In the genomic region with DNA sequence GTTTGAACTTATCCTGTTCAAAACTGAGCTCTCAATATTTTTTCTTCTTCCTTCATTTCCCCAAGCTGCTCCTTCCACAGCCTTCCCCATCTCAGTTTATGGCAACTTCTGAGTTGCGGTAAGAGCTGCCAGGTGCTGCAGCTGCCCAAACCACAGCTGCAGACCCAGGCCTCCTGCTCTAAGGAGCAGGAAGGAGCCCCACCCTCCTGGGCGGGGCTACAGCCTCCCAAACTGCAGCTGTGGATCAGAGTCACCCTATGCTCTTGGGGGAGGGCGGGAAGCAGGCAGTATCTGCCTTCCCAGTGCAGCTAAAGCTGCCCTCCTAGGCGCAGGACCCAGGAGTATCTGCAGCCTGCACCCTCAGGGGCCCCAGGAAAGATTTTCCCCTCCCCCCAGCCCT, we compare ENCODE assay signal across 18 cellular contexts. TPM values are rescaled to one million over a fixed set of nuclear protein-coding genes. Genes with fewer than 3 reads are reported as not detected.
"Had no signal": no experiment of that assay in that cellular context is flagged by ENCODE, and none has a peak within 500 bp of the region (broad histone marks: within the 10 kb centered on the region; RNA-seq: fewer than 3 reads in every experiment).

No MANE protein-coding gene starts in this region.

- H3K79me2 ChIP-seq: hepatocyte had no signal

- H3K4me1 Mint-ChIP-seq: neural crest cell had no signal

- H3K4me2 ChIP-seq: hepatocyte had no signal

- H3K4me1 ChIP-seq: testis had no signal

- H2AFZ ChIP-seq: hepatocyte had no signal

- H3K27ac ChIP-seq: coronary artery, hepatocyte, testis had no signal

- DNase-seq: activated CD4-positive, alpha-beta T cell treated with anti-CD3 and anti-CD28 coated beads, Interleukin-2, amount 50 U/mL, for 4 hours; activated CD4-positive, CD25-positive, alpha-beta regulatory T cell treated with anti-CD3 and anti-CD28 coated beads, Interleukin-2, amount 50 U/mL, for 72 hours; activated effector memory CD4-positive, alpha-beta T cell treated with Interleukin-2 at 50 U/mL for 16 hours; activated T-cell treated with anti-CD3 and anti-CD28 coated beads, Interleukin-2, amount 50 U/mL, for 1 hour; central memory CD4-positive, alpha-beta T cell; effector CD4-positive, alpha-beta T cell; stimulated activated CD4-positive, alpha-beta T cell treated with anti-CD3 and anti-CD28 coated beads, Interleukin-4, amount 100 ng/mL, for 1 hour; stimulated activated CD8-positive, alpha-beta memory T cell treated with anti-CD3 and anti-CD28 coated beads, Interleukin-4, amount 100 ng/mL, for 48 hours; testis had no signal

- H3K27me3 ChIP-seq: hepatocyte, testis had no signal

- H3K27ac Mint-ChIP-seq: activated naive CD4-positive, alpha-beta T cell treated with anti-CD3 and anti-CD28 coated beads, Interleukin-2, amount 50 U/mL, for 24 hours; stimulated activated naive CD8-positive, alpha-beta T cell treated with anti-CD3 and anti-CD28 coated beads, Interleukin-15, Interleukin-2, amounts not matched to agents 100 ng/mL and 50 ng/mL, for 24 hours had no signal

- H3K4me3 Mint-ChIP-seq: activated naive CD4-positive, alpha-beta T cell treated with anti-CD3 and anti-CD28 coated beads, Interleukin-2, amount 50 U/mL, for 24 hours; neural crest cell; stimulated activated naive CD8-positive, alpha-beta T cell treated with anti-CD3 and anti-CD28 coated beads, Interleukin-15, Interleukin-2, amounts not matched to agents 100 ng/mL and 50 ng/mL, for 24 hours had no signal

- H3K9me3 ChIP-seq: testis had no signal

- H3K4me3 ChIP-seq: coronary artery, hepatocyte, testis had no signal

RNA-seq across cellular contexts. Expression of a gene that starts 16.9 kb away (rescaled TPM):
- total RNA-seq: hepatocyte, osteocyte had no signal

RNA-seq across cellular contexts. Expression of a gene that starts 26.6 kb away (rescaled TPM):
- total RNA-seq: hepatocyte, kidney epithelial cell, liver, neural crest cell, osteocyte, ureter had no signal
